Comparison of ENCODE assay signal across 9 cellular contexts in the genomic region with DNA sequence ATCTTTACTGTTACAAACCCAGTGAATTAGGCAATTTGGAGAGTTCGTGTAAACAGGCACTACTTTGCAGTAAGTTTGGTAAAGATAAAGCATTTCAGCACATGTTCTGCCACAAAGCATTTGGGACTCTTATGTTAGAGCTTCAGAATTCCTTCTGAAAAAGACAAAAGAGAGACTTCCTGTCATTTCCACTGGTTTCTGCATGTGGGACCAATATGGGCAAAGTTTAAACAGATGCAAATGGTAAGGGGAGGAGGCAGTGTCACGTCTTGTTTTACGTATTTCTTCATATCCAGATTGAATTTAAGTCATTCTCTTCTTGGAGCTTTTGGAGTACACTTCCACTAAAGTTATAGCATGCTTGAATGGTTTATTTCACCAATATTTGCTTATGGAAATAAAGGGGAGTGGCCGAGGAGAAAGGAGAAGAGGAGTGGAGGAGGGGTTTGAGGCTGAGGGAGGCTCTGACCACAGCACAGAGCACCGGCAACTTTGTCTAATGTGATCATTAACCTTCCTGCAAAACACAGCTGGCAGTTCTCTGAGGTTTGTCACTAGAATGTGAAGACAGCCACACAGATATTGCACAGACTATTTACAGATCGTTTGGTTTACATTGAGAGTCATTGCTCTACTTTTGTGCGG. TPM values are rescaled to one million over a fixed set of nuclear protein-coding genes. Genes with fewer than 3 reads are reported as not detected.
DNase-seq lines count a peak whose midpoint lies in the region; ATAC-seq and TF ChIP-seq lines count a peak whose summit lies in the region.
"Had no signal": no experiment of that assay in that cellular context is flagged by ENCODE, and none has a peak within 500 bp of the region (broad histone marks: within the 10 kb centered on the region; RNA-seq: fewer than 3 reads in every experiment).

Gene APELA (plus strand): TSS at position 499 of the 645 bp plus-strand sequence. CDS start 154 bp downstream, outside the sequence.

- peak; percentile 2 for DNase-seq in Daoy (ENCODE audit: low read depth)
- peak; percentile 31 for DNase-seq in GM20000 (ENCODE audit: low spot score)
- no peak for DNase-seq in endothelial cell (ENCODE audit: low spot score)
- DNase-seq in A172 (ENCODE audit: low spot score): no peak
- DNase-seq in CD8-positive, alpha-beta T cell: no peak
- no peak for DNase-seq in superior temporal gyrus (ENCODE audit: extremely low spot score)

- peak within 1 kb of the TSS; percentile 83 for H3K27ac Mint-ChIP-seq in endothelial cell (ENCODE audit: unreplicated experiment)
- H3K27ac Mint-ChIP-seq in CD8-positive, alpha-beta T cell: no peak within 1 kb of the TSS

- H3K27ac ChIP-seq in CD8-positive, alpha-beta T cell (ENCODE audit: low read depth, low read length): no peak within 1 kb of the TSS
- no peak within 1 kb of the TSS for H3K27ac ChIP-seq in gastroesophageal sphincter
- H3K27ac ChIP-seq: parathyroid adenoma had no signal

- H3K4me3 ChIP-seq in CD8-positive, alpha-beta T cell (ENCODE audit: low read depth, low read length): no peak within 1 kb of the TSS
- no peak within 1 kb of the TSS for H3K4me3 ChIP-seq in gastroesophageal sphincter

- H3K9me3 Mint-ChIP-seq in endothelial cell (ENCODE audit: unreplicated experiment): no peaks in the 10 kb centered on the region
- H3K9me3 Mint-ChIP-seq in CD8-positive, alpha-beta T cell: no peaks in the 10 kb centered on the region

- intact Hi-C loops in CD8-positive, alpha-beta T cell (cut with DNase I, micrococcal nuclease): no loop called here

- peaks cover 4% of the 10 kb centered on the region for H3K27me3 Mint-ChIP-seq in endothelial cell (ENCODE audit: unreplicated experiment)
- H3K27me3 Mint-ChIP-seq in CD8-positive, alpha-beta T cell (ENCODE audit: low read depth): peaks cover 5% of the 10 kb centered on the region

- no peak for TF ChIP-seq EP300 in gastroesophageal sphincter (IDR thresholded peaks at IDR 0.05)

- POLR2A ChIA-PET in CD8-positive, alpha-beta T cell (lab: Charles Lee): no interaction called here

- no peaks in the 10 kb centered on the region for H3K4me1 ChIP-seq in CD8-positive, alpha-beta T cell (ENCODE audit: insufficient read depth, low read length)
- H3K4me1 ChIP-seq in gastroesophageal sphincter: no peaks in the 10 kb centered on the region
- H3K4me1 ChIP-seq: parathyroid adenoma had no signal

- TF ChIP-seq CTCF in GM20000 (IDR thresholded peaks at IDR 0.05; ENCODE audit: extremely low read depth, missing control alignments) (no peak), endothelial cell (IDR thresholded peaks at IDR 0.05; ENCODE audit: unreplicated experiment) (no peak), gastroesophageal sphincter (IDR thresholded peaks at IDR 0.05) (no peak)
- no peak for TF ChIP-seq CTCF in CD8-positive, alpha-beta T cell (IDR thresholded peaks at IDR 0.05)

- CTCF ChIA-PET in CD8-positive, alpha-beta T cell (lab: Charles Lee): no interaction called here

- peak; percentile 100 for ATAC-seq in HG03175 (IDR thresholded peaks at IDR 0.05; ENCODE audit: unreplicated experiment)
- no peak for ATAC-seq in CD8-positive, alpha-beta T cell
- no peak for ATAC-seq in gastroesophageal sphincter

- no peaks in the 10 kb centered on the region for H3K27me3 ChIP-seq in CD8-positive, alpha-beta T cell (ENCODE audit: insufficient read depth, low read length)
- no peaks in the 10 kb centered on the region for H3K27me3 ChIP-seq in gastroesophageal sphincter

- no peaks in the 10 kb centered on the region for H3K36me3 Mint-ChIP-seq in endothelial cell (ENCODE audit: low read depth, unreplicated experiment)
- H3K36me3 Mint-ChIP-seq in CD8-positive, alpha-beta T cell: no peaks in the 10 kb centered on the region

- H3K36me3 ChIP-seq in CD8-positive, alpha-beta T cell (ENCODE audit: insufficient read depth, low read length): no peaks in the 10 kb centered on the region
- H3K36me3 ChIP-seq in gastroesophageal sphincter: no peaks in the 10 kb centered on the region

- H3K4me1 Mint-ChIP-seq in endothelial cell (ENCODE audit: unreplicated experiment): peaks cover 17% of the 10 kb centered on the region
- H3K4me1 Mint-ChIP-seq in CD8-positive, alpha-beta T cell (ENCODE audit: low read depth): peaks cover 3% of the 10 kb centered on the region

- TF ChIP-seq POLR2A in gastroesophageal sphincter (IDR thresholded peaks at IDR 0.05): no peak

- peak within 1 kb of the TSS; percentile 89 for H3K4me3 Mint-ChIP-seq in endothelial cell (ENCODE audit: unreplicated experiment)
- H3K4me3 Mint-ChIP-seq in CD8-positive, alpha-beta T cell: no peak within 1 kb of the TSS

- WGBS in gastroesophageal sphincter (ENCODE audit: low coverage in 1 of 2), 2 donors: 30 to 31% methylated on average over 5 to 7 of the region's 7 CpGs

- no peaks in the 10 kb centered on the region for H3K9me3 ChIP-seq in CD8-positive, alpha-beta T cell (ENCODE audit: low read length)
- H3K9me3 ChIP-seq in gastroesophageal sphincter: no peaks in the 10 kb centered on the region

RNA-seq across cellular contexts. Expression of gene APELA, which starts in this region (rescaled TPM):
- not detected in 2 replicates for total RNA-seq in Daoy (2014; rRNA removed; shearing (Covaris generic))
- total RNA-seq in endothelial cell (ENCODE audit: unreplicated experiment): 0.85 TPM
- not detected in 2 replicates for total RNA-seq in A172 (2014; rRNA removed; shearing (Covaris generic))
- total RNA-seq in CD8-positive, alpha-beta T cell: not detected
- total RNA-seq in gastroesophageal sphincter: not detected

Comparison
In these comparisons a context has a peak if more than half of its experiments do, and no peak if none do; other contexts are left out.
1. Peak in DNase-seq in Daoy; RNA of the gene not detected or under 1 TPM.